22 cellular contexts compared by ENCODE assay signal in the genomic region with DNA sequence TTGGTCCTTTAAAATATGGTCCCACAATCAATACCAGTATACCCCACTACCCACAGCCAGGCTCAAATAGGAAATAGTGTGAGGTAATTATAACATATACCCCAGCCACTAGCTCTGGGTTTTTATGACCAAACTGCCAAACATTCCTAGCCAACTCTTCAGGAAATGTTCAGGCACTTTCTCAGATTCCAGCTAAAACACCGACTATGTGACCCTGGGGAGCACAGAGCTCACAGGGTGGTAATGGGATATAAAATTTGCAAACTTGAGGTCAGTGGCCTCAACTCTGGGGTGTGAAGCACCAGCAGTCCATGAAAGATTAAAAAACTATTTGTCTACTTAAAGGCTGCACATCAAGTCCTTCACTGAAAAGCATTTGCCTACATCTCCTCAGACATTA. TPM values are rescaled to one million over a fixed set of nuclear protein-coding genes. Genes with fewer than 3 reads are reported as not detected.
DNase-seq lines count a peak whose midpoint lies in the region; ATAC-seq, FAIRE-seq and TF ChIP-seq lines count a peak whose summit lies in the region.
"Had no signal": no experiment of that assay in that cellular context is flagged by ENCODE, and none has a peak within 500 bp of the region (broad histone marks: within the 10 kb centered on the region; RNA-seq: fewer than 3 reads in every experiment).

No MANE protein-coding gene starts in this region.

- H3K4me1 ChIP-seq in SK-N-SH (ENCODE audit: control insufficient read depth in 1 of 2, insufficient read depth in 2 of 2, low read depth in 1 of 2, low read length in 1 of 2), result peaks cover 4 to 58% of the 10 kb centered on the region in 2 experiments
- H3K4me1 ChIP-seq in K562 (replicated peaks in 1 of 2; ENCODE audit: control insufficient read depth in 2 of 2, insufficient read depth in 2 of 2, low read length in 2 of 2), result peaks cover 0 to 6% of the 10 kb centered on the region in 2 experiments; a peak in 2 of 5 replicates
- peaks cover 10 to 95% (median 16%) of the 10 kb centered on the region in 3 donors for H3K4me1 ChIP-seq in gastroesophageal sphincter
- peaks cover 0 to 25% (median 19%) of the 10 kb centered on the region in 5 donors for H3K4me1 ChIP-seq in subcutaneous abdominal adipose tissue (ENCODE audit: control insufficient read depth in 5 of 5, insufficient read depth in 5 of 5, low read length in 5 of 5)
- no peaks in the 10 kb centered on the region for H3K4me1 ChIP-seq in Peyer's patch

- no peak for TF ChIP-seq CTCF in SK-N-SH (IDR thresholded peaks at IDR 0.05)
- no peak for TF ChIP-seq CTCF in K562 (IDR thresholded peaks at IDR 0.05 in 2 of 3, conservative IDR thresholded peaks at IDR 0.05 in 1 of 3; ENCODE audit: insufficient read depth in 2 of 3, low read depth in 1 of 3, low read length in 3 of 3)
- no peak for TF ChIP-seq CTCF in gastroesophageal sphincter (IDR thresholded peaks at IDR 0.05)
- TF ChIP-seq CTCF in Peyer's patch (IDR thresholded peaks at IDR 0.05), result no peak

- H3K9me3 ChIP-seq in SK-N-SH (no peaks in the 10 kb centered on the region), K562 (replicated peaks; ENCODE audit: control insufficient read depth, insufficient read depth, low read depth, low read length) (no peaks in the 10 kb centered on the region), gastroesophageal sphincter (no peaks in the 10 kb centered on the region), subcutaneous abdominal adipose tissue (ENCODE audit: control insufficient read depth in 5 of 5, low read length in 5 of 5) (no peaks in the 10 kb centered on the region), Peyer's patch (no peaks in the 10 kb centered on the region)

- H3K4me3 ChIP-seq in SK-N-SH (ENCODE audit: low read depth in 2 of 2, low read length in 1 of 2), result no peak overlapping the region
- H3K4me3 ChIP-seq in K562, result no peak overlapping the region
- H3K4me3 ChIP-seq in gastroesophageal sphincter, result no peak overlapping the region
- H3K4me3 ChIP-seq in subcutaneous abdominal adipose tissue (ENCODE audit: low read depth in 1 of 5, low read length in 5 of 5), result no peak overlapping the region
- H3K4me3 ChIP-seq in Peyer's patch, result no peak overlapping the region
- H3K4me3 ChIP-seq: SK-N-MC had no signal

- ATAC-seq in SK-N-SH treated with all-trans-retinoic acid at 6 μM for 48 hours, result no peak
- no peak for ATAC-seq in K562
- ATAC-seq in gastroesophageal sphincter, result no peak
- ATAC-seq in HG03354 (IDR thresholded peaks at IDR 0.05; ENCODE audit: poor library complexity, severe bottlenecking, unreplicated experiment), result no peak
- ATAC-seq: HCT116, Right ventricle myocardium inferior had no signal

- H3K36me3 ChIP-seq in SK-N-SH (replicated peaks in 1 of 2; ENCODE audit: control insufficient read depth in 1 of 2, insufficient read depth in 2 of 2, low read length in 1 of 2) (peaks cover 31 to 55% of the 10 kb centered on the region in 2 experiments), K562 (ENCODE audit: control insufficient read depth, insufficient read depth, low read length) (no peaks in the 10 kb centered on the region), gastroesophageal sphincter (no peaks in the 10 kb centered on the region), subcutaneous abdominal adipose tissue (ENCODE audit: control insufficient read depth in 5 of 5, insufficient read depth in 5 of 5, low read length in 5 of 5) (peaks cover 0 to 3% (median 0%) of the 10 kb centered on the region in 5 donors), Peyer's patch (no peaks in the 10 kb centered on the region)

- peak; percentile 49 for FAIRE-seq in K562 (lab: Jason Lieb, UNC)
- FAIRE-seq: RCC 7860 had no signal

- CTCF ChIA-PET in SK-N-SH (lab: Yijun Ruan, JAX), result no interaction called here
- CTCF ChIA-PET in K562 (lab: Yijun Ruan, JAX; ENCODE audit: low intra/inter-chr PET ratio), result no interaction called here

- intact Hi-C loops in K562 (cut with micrococcal nuclease), result no loop called here

- no peaks in the 10 kb centered on the region for H3K9me2 ChIP-seq in SK-N-SH

- H3K27me3 ChIP-seq in SK-N-SH (ENCODE audit: insufficient read depth) (no peaks in the 10 kb centered on the region), K562 (ENCODE audit: control insufficient read depth in 2 of 2, insufficient read depth in 2 of 2, low read length in 2 of 2) (no peaks in the 10 kb centered on the region), gastroesophageal sphincter (no peaks in the 10 kb centered on the region), subcutaneous abdominal adipose tissue (ENCODE audit: control insufficient read depth in 5 of 5, insufficient read depth in 4 of 5, low read length in 5 of 5) (no peaks in the 10 kb centered on the region), Peyer's patch (no peaks in the 10 kb centered on the region)

- H3F3A ChIP-seq in SK-N-SH (replicated peaks; ENCODE audit: insufficient read depth), result peaks cover 80% of the 10 kb centered on the region

- H3K9me1 ChIP-seq in K562 (ENCODE audit: control insufficient read depth, insufficient read depth, low read length), result no peaks in the 10 kb centered on the region

- no peak for TF ChIP-seq POLR2A in K562 (conservative IDR thresholded peaks at IDR 0.05)
- TF ChIP-seq POLR2A in gastroesophageal sphincter (IDR thresholded peaks at IDR 0.05), result no peak
- TF ChIP-seq POLR2A in Peyer's patch (IDR thresholded peaks at IDR 0.05), result no peak

- BruUV-seq in K562 (replicated peaks; lab: Mats Ljungman, UMichigan), result no TSS peak

- TF ChIP-seq RAD21 in SK-N-SH (IDR thresholded peaks at IDR 0.05; ENCODE audit: low read length) (no peak), K562 (CRISPR knock-in tag; conservative IDR thresholded peaks at IDR 0.05 in 1 of 2, IDR thresholded peaks at IDR 0.05 in 1 of 2) (no peak)

- TF ChIP-seq EP300 in SK-N-SH (IDR thresholded peaks at IDR 0.05; ENCODE audit: borderline replicate concordance in 1 of 2, low read depth in 1 of 2, low read length in 1 of 2) (no peak), K562 (IDR thresholded peaks at IDR 0.05; ENCODE audit: low read length) (no peak), gastroesophageal sphincter (IDR thresholded peaks at IDR 0.05) (no peak)

- H3K79me2 ChIP-seq in SK-N-SH (ENCODE audit: insufficient read depth) (peaks cover 100% of the 10 kb centered on the region), K562 (ENCODE audit: control insufficient read depth, insufficient read depth, low read length) (no peaks in the 10 kb centered on the region)

- H3K4me2 ChIP-seq in SK-N-SH, result peak overlapping the region; percentile 29; the same call in 1 of the 2 replicates
- no peak overlapping the region for H3K4me2 ChIP-seq in K562 (ENCODE audit: insufficient read depth, low read length)

- POLR2A ChIA-PET in SK-N-SH (lab: Yijun Ruan, JAX), result no interaction called here
- POLR2A ChIA-PET in K562 (lab: Yijun Ruan, JAX), result no interaction called here

- in situ Hi-C loops in K562 (cut with MboI), result no loop called here

- H3K9ac ChIP-seq in SK-N-SH (no peak overlapping the region), K562 (ENCODE audit: insufficient read depth in 1 of 2, low read depth in 2 of 2, low read length in 2 of 2) (no peak overlapping the region), subcutaneous abdominal adipose tissue (ENCODE audit: low read length in 5 of 5) (peak overlapping the region in 1 of 5 donors; percentile 2)

- no peak overlapping the region for H2AFZ ChIP-seq in SK-N-SH (ENCODE audit: low read depth)
- no peak overlapping the region for H2AFZ ChIP-seq in K562 (ENCODE audit: low read depth, low read length)

- H3K27ac ChIP-seq in SK-N-SH (ENCODE audit: low read depth in 2 of 2, low read length in 1 of 2) (peak overlapping the region in 1 of 2 experiments; percentile 89; a peak in 2 of 4 replicates), K562 (ENCODE audit: extremely low read depth, low read depth, low read length) (no peak overlapping the region), gastroesophageal sphincter (peak overlapping the region in 3 of 4 donors; percentile 11 to 22 (median 17)), subcutaneous abdominal adipose tissue (ENCODE audit: low read depth, low read length) (peak overlapping the region; percentile 49), Peyer's patch (no peak overlapping the region)
- H3K27ac ChIP-seq: 22Rv1, SK-N-MC had no signal

- no peak for DNase-seq in SK-N-SH
- no peak for DNase-seq in K562 (ENCODE audit: extremely low read depth in 1 of 4, low spot score in 3 of 4)
- DNase-seq in Peyer's patch, result no peak
- DNase-seq in NCI-H345 treated with DMSO at 0.1 percent for 48 hours (lab: John Stamatoyannopoulos, UW; ENCODE audit: unreplicated experiment), result no peak
- DNase-seq: DMS79 treated with DMSO at 0.1 percent for 48 hours, GDM1, GOT3, KG1, MV-4-11, NCI-H1694 treated with DMSO at 0.1 percent for 48 hours, NCI-H2107, NCI-H446 treated with DMSO at 0.1 percent for 48 hours, NCI-H69 had no signal

- H4K20me1 ChIP-seq in SK-N-SH (ENCODE audit: insufficient read depth) (peaks cover 75% of the 10 kb centered on the region), K562 (replicated peaks; ENCODE audit: control insufficient read depth, insufficient read depth, low read length) (no peaks in the 10 kb centered on the region)

- WGBS in SK-N-SH (ENCODE audit: low lambda C conversion rate), result 38% methylated on average over 1 of the region's 1 CpG
- 31% methylated on average over 1 of the region's 1 CpG for WGBS in K562 (ENCODE audit: insufficient coverage, low coverage, missing lambda C conversion rate)
- 57 to 80% methylated on average over 1 of the region's 1 CpG for whole genome bisulfite sequencing in gastroesophageal sphincter (ENCODE audit: low coverage in 1 of 2), 2 donors

RNA-seq across cellular contexts. Expression of a gene that starts 12.9 kb away (rescaled TPM):
- 248 and 298 TPM in 2 replicates for polyA plus RNA-seq in SK-N-SH (2012; rRNA removed)
- 185 and 239 TPM in 2 replicates for polyA plus RNA-seq in SK-N-SH (2012; cell fraction: cytosol; rRNA removed)
- 255 and 545 TPM in 2 replicates for polyA plus RNA-seq in SK-N-SH (2012; cell fraction: nucleus; rRNA removed)
- 1.00 and 3.4 TPM in 2 replicates for total RNA-seq in K562 (2011; cell fraction: chromatin; rRNA removed; ENCODE audit: low replicate concordance)
- total RNA-seq in K562 (2011; cell fraction: nucleolus; rRNA removed), result 0.50 and 0.79 TPM in 2 replicates
- 1.3 and 2.4 TPM in 2 replicates for total RNA-seq in K562 (2011; cell fraction: nucleoplasm; rRNA removed)
- 0.41 TPM in 2 replicates for total RNA-seq in K562 (2014; rRNA removed)
- total RNA-seq in K562 (2014; rRNA removed; fragmentation: Illumina TruSeq; extraction: Trizol), result 0.89 and 1.2 TPM in 2 replicates
- total RNA-seq in K562 (2015; rRNA removed; fragmentation: Illumina TruSeq; extraction: Trizol), result 0.83 and 1.1 TPM in 2 replicates
- 0.86 and 1.0 TPM in 2 replicates for total RNA-seq in K562 (2021)
- 0.31 and 0.77 TPM in 2 replicates for polyA plus RNA-seq in K562 (2011; rRNA removed)
- polyA plus RNA-seq in K562 (2011; cell fraction: cytosol; rRNA removed), result 0.12 and 0.59 TPM in 2 replicates
- 0.98 and 2.2 TPM in 2 replicates for polyA plus RNA-seq in K562 (2011; cell fraction: nucleus; rRNA removed)
- 0.27 and 0.32 TPM in 2 replicates for polyA plus RNA-seq in K562 (2012)
- 0.48 and 0.76 TPM in 2 replicates for polyA plus RNA-seq in K562 (2014; fragmentation: Illumina TruSeq; extraction: Trizol)
- under 1 TPM; 0.15 to 0.32 TPM for polyA plus RNA-seq in K562 (2014; fragmentation: Nextera tagmentation; extraction: Ambion mirVana)
- 0.60 and 1.0 TPM in 2 replicates for polyA plus RNA-seq in K562 (2014; rRNA removed)
- polyA minus RNA-seq in K562 (2011; rRNA and poly(A)+ RNA removed), result 1.5 and 2.1 TPM in 2 replicates
- polyA minus RNA-seq in K562 (2011; cell fraction: cytosol; rRNA and poly(A)+ RNA removed), result 0.18 and 0.29 TPM in 2 replicates
- 1.5 and 4.7 TPM in 2 replicates for polyA minus RNA-seq in K562 (2011; cell fraction: nucleus; rRNA and poly(A)+ RNA removed)
- 100 to 1,000 TPM; 153 to 266 (median 203) TPM for total RNA-seq in gastroesophageal sphincter
- 100 to 1,000 TPM in 1 of 4 donors, 10 to 100 TPM in 3; 21.4 to 257 (median 60.9) TPM for total RNA-seq in Peyer's patch

Comparison
In these comparisons a context has a peak if more than half of its experiments do, and no peak if none do; other contexts are left out.
1. H3K27ac ChIP-seq: peak in gastroesophageal sphincter (3 of 4) and subcutaneous abdominal adipose tissue (single experiment); none in K562 (single experiment) and Peyer's patch (0 of 4).
2. RNA of a gene that starts 12.9 kb away (total RNA-seq): 153 to 266 TPM in gastroesophageal sphincter and 21.4 to 257 TPM in Peyer's patch; 0.41 to 3.4 TPM in K562; every median in the first group is over 4 times any median in the second.